ENCODE assay signal across 17 cellular contexts in the genomic region with DNA sequence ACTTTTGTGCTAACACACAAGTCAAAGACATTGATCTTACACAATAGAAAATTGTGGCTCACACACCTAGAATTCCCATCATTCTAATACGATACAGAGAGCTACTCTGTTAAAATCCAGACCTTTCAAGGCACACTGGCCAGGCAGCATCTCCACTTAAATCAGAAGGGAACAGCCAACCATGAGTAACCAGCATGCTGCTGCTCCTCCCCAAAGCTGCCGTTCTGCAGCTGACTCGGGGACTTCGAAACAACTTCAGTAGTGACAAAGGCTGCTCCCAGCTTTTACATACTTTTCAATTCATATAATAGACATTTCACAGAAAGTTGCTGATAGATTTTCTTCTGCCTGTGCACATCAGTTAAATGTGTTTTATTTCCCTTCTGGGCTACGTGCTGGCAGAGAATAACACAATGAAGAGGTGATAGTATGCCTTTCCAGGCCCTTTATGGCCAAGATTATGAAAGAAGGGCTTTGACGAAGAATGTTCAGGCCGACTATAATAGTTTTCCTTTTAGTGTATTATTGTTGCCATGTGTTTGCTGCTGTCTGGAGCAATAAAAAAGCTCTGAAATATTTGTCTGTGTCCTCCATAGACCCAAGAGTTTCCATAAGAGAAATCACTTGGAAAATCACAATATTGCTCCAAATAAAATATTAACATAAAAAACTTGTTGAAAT.
DNase-seq lines count a peak whose midpoint lies in the region; ATAC-seq and TF ChIP-seq lines count a peak whose summit lies in the region.
"Had no signal": no experiment of that assay in that cellular context is flagged by ENCODE, and none has a peak within 500 bp of the region (broad histone marks: within the 10 kb centered on the region; RNA-seq: fewer than 3 reads in every experiment).

No MANE protein-coding gene starts in this region.

- H3K4me2 ChIP-seq in GM23338, result no peak overlapping the region

- TF ChIP-seq CTCF in AG10803 (conservative IDR thresholded peaks at IDR 0.05; ENCODE audit: low read length) (no peak), GM23338 (conservative IDR thresholded peaks at IDR 0.05; ENCODE audit: low read depth in 2 of 2) (no peak), fibroblast of the aortic adventitia (IDR thresholded peaks at IDR 0.05; ENCODE audit: insufficient read depth, low read length) (no peak), nephron (IDR thresholded peaks at IDR 0.05; ENCODE audit: unreplicated experiment in 3 of 3) (no peak)

- H3K4me1 ChIP-seq in GM23338 (ENCODE audit: insufficient read depth), result no peaks in the 10 kb centered on the region

- H3K36me3 Mint-ChIP-seq in GM23338 (ENCODE audit: low read depth) (no peaks in the 10 kb centered on the region), nephron (ENCODE audit: low read depth) (peaks cover 3% of the 10 kb centered on the region)

- DNase-seq in AG10803 (ENCODE audit: low read depth) (peak; percentile 65), GM23338 (ENCODE audit: low spot score) (no peak), fibroblast of the aortic adventitia (ENCODE audit: low read depth) (peak; percentile 30), SW480 (ENCODE audit: low spot score) (no peak), inferior parietal cortex (ENCODE audit: extremely low spot score) (no peak), Right ventricle myocardium superior (no peak)
- no peak for DNase-seq in activated CD4-positive, CD25-positive, alpha-beta regulatory T cell (lab: John Stamatoyannopoulos, UW)
- DNase-seq: CD4-positive, alpha-beta T cell; DMS79; Karpas-422; MM.1S; NCI-H187 treated with DMSO at 0.1 percent for 48 hours; NCI-H2171 treated with DMSO at 0.1 percent for 48 hours; NCI-H510A; NCI-H82; SIG-M5 had no signal

- H3K27ac Mint-ChIP-seq in GM23338 (no peak overlapping the region), nephron (peak overlapping the region in 2 of 3 experiments; percentile 34 to 54)
- H3K27ac Mint-ChIP-seq: CD4-positive, alpha-beta T cell had no signal

- H3K27me3 Mint-ChIP-seq in GM23338 (ENCODE audit: insufficient read depth, low read depth, poor library complexity), result no peaks in the 10 kb centered on the region
- H3K27me3 Mint-ChIP-seq in nephron (ENCODE audit: low read depth), result peaks cover 3% of the 10 kb centered on the region
- H3K27me3 Mint-ChIP-seq: CD4-positive, alpha-beta T cell had no signal

- no peaks in the 10 kb centered on the region; the same call in none of the 2 replicates for H4K20me1 ChIP-seq in GM23338 (replicated peaks; ENCODE audit: insufficient read depth)

- no peak overlapping the region for H2AFZ ChIP-seq in GM23338

- no peak overlapping the region for H3K4me3 ChIP-seq in AG10803 (ENCODE audit: low read length)
- H3K4me3 ChIP-seq in GM23338, result no peak overlapping the region
- no peak overlapping the region for H3K4me3 ChIP-seq in fibroblast of the aortic adventitia (ENCODE audit: low read depth, low read length)

- ATAC-seq in GM23338 (peak; percentile 34; the same call in 2 of the 3 replicates), Right ventricle myocardium superior (ENCODE audit: poor library complexity) (no peak)

- H3K4me1 Mint-ChIP-seq in GM23338 (no peaks in the 10 kb centered on the region), nephron (peaks cover 5% of the 10 kb centered on the region)

- no peaks in the 10 kb centered on the region for H3K79me2 ChIP-seq in GM23338 (replicated peaks; ENCODE audit: insufficient read depth)

- H3F3A ChIP-seq in GM23338 (replicated peaks; ENCODE audit: low read depth), result no peaks in the 10 kb centered on the region

- H3K9me3 Mint-ChIP-seq in GM23338 (no peaks in the 10 kb centered on the region), nephron (no peaks in the 10 kb centered on the region)
- H3K9me3 Mint-ChIP-seq: CD4-positive, alpha-beta T cell had no signal

- H3K4me3 Mint-ChIP-seq in GM23338 (no peak overlapping the region), nephron (no peak overlapping the region)
- H3K4me3 Mint-ChIP-seq: CD4-positive, alpha-beta T cell had no signal

- H3K27me3 ChIP-seq in GM23338 (ENCODE audit: insufficient read depth), result no peaks in the 10 kb centered on the region

- H3K36me3 ChIP-seq in GM23338 (ENCODE audit: insufficient read depth), result no peaks in the 10 kb centered on the region

- H3K27ac ChIP-seq in GM23338 (ENCODE audit: low read depth), result no peak overlapping the region

- intact Hi-C loops in Right ventricle myocardium superior (cut with DNase I), result no loop called here

- H3K9me2 ChIP-seq in GM23338 (ENCODE audit: insufficient read depth), result no peaks in the 10 kb centered on the region

TF ChIP-seq in GM23338, 12 proteins besides CTCF, POLR2A, EP300 and RAD21 (continues in another document):
- TF ChIP-seq, protein P1, sequence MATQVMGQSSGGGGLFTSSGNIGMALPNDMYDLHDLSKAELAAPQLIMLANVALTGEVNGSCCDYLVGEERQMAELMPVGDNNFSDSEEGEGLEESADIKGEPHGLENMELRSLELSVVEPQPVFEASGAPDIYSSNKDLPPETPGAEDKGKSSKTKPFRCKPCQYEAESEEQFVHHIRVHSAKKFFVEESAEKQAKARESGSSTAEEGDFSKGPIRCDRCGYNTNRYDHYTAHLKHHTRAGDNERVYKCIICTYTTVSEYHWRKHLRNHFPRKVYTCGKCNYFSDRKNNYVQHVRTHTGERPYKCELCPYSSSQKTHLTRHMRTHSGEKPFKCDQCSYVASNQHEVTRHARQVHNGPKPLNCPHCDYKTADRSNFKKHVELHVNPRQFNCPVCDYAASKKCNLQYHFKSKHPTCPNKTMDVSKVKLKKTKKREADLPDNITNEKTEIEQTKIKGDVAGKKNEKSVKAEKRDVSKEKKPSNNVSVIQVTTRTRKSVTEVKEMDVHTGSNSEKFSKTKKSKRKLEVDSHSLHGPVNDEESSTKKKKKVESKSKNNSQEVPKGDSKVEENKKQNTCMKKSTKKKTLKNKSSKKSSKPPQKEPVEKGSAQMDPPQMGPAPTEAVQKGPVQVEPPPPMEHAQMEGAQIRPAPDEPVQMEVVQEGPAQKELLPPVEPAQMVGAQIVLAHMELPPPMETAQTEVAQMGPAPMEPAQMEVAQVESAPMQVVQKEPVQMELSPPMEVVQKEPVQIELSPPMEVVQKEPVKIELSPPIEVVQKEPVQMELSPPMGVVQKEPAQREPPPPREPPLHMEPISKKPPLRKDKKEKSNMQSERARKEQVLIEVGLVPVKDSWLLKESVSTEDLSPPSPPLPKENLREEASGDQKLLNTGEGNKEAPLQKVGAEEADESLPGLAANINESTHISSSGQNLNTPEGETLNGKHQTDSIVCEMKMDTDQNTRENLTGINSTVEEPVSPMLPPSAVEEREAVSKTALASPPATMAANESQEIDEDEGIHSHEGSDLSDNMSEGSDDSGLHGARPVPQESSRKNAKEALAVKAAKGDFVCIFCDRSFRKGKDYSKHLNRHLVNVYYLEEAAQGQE (IDR thresholded peaks at IDR 0.05; ENCODE audit: unreplicated experiment), result no peak
- no peak for TF ChIP-seq STAT1 (IDR thresholded peaks at IDR 0.05; ENCODE audit: unreplicated experiment)
- no peak for TF ChIP-seq POLR2AphosphoS5 (IDR thresholded peaks at IDR 0.05; ENCODE audit: low read depth)
- TF ChIP-seq CREB1 (CRISPR knock-in tag; IDR thresholded peaks at IDR 0.05; ENCODE audit: low read depth), result no peak
- TF ChIP-seq ZNF331 (CRISPR knock-in tag; IDR thresholded peaks at IDR 0.05; ENCODE audit: low read depth), result no peak
- TF ChIP-seq, protein P2, sequence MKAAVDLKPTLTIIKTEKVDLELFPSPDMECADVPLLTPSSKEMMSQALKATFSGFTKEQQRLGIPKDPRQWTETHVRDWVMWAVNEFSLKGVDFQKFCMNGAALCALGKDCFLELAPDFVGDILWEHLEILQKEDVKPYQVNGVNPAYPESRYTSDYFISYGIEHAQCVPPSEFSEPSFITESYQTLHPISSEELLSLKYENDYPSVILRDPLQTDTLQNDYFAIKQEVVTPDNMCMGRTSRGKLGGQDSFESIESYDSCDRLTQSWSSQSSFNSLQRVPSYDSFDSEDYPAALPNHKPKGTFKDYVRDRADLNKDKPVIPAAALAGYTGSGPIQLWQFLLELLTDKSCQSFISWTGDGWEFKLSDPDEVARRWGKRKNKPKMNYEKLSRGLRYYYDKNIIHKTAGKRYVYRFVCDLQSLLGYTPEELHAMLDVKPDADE (IDR thresholded peaks at IDR 0.05), result no peak
- TF ChIP-seq ZNF114 (CRISPR knock-in tag; IDR thresholded peaks at IDR 0.05), result no peak

Comparison
In these comparisons a context has a peak if more than half of its experiments do, and no peak if none do; other contexts are left out.
1. DNase-seq: peak in AG10803 (single experiment) and fibroblast of the aortic adventitia (single experiment); none in GM23338 (single experiment), SW480 (single experiment), activated CD4-positive, CD25-positive, alpha-beta regulatory T cell (0 of 4), inferior parietal cortex (single experiment) and Right ventricle myocardium superior (single experiment).